ENCODE assay signal across 9 cellular contexts in the genomic region with DNA sequence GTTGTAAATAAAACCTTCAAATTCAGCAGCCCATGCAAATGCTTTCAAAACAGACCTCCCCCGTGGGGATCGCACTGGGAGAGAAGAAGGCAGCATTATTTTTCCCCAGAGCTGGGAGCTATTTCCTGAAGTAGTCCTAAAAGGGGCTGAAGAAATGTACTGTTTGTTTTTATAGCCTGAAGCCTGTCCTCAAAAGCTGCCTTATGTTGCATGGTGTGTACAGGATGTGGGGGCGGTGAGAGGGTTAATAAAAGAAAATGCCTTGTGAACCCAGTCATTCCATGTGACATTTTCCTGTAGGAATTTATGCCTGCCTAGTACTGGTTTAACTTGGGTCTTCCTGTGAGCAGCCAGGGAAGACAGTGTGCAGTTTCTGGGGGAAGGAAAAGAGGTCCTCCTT.
A peak's percentile ranks its signal among the peaks of the same experiment; 100 is the strongest.
DNase-seq lines count a peak whose midpoint lies in the region; ATAC-seq and TF ChIP-seq lines count a peak whose summit lies in the region.
"Had no signal": no experiment of that assay in that cellular context is flagged by ENCODE, and none has a peak within 500 bp of the region (broad histone marks: within the 10 kb centered on the region; RNA-seq: fewer than 3 reads in every experiment).

No MANE protein-coding gene starts in this region.

- no peak overlapping the region for H3K27ac Mint-ChIP-seq in activated T-helper 1 cell treated with anti-CD3 and anti-CD28 coated beads, Interleukin-12 subunit alpha, Interleukin-12 subunit beta, Interleukin-2, Interleukin-4 antibody, amounts not matched to agents 30 ng/mL and 10 ng/mL and 1 ng/mL, durations not matched to agents 14 hours and 24 hours and 36 hours
- H3K27ac Mint-ChIP-seq in H9 = no peak overlapping the region
- H3K27ac Mint-ChIP-seq: naive B cell had no signal

- no peak overlapping the region for H4K8ac ChIP-seq in H9 (replicated peaks; ENCODE audit: insufficient read length, low read depth, low read length)

- TF ChIP-seq POLR2A in uterus (IDR thresholded peaks at IDR 0.05) = no peak

- no peak overlapping the region for H2BK15ac ChIP-seq in H9 (ENCODE audit: low read depth, low read length)

- no peak overlapping the region for H3K56ac ChIP-seq in H9 (ENCODE audit: insufficient read length, low read depth, low read length)

- H3K27me3 ChIP-seq in Loucy (ENCODE audit: insufficient read depth, low read length, poor library complexity, severe bottlenecking) (no peaks in the 10 kb centered on the region), uterus (no peaks in the 10 kb centered on the region), H9 (ENCODE audit: insufficient read depth, low read length) (no peaks in the 10 kb centered on the region), psoas muscle (ENCODE audit: insufficient read depth in 3 of 3, low read length in 2 of 3) (no peaks in the 10 kb centered on the region)

- H3K18ac ChIP-seq in H9 (ENCODE audit: insufficient read length, low read depth, low read length) = no peak overlapping the region

- no peaks in the 10 kb centered on the region for H3K79me1 ChIP-seq in H9 (ENCODE audit: insufficient read depth, low read depth, low read length, poor library complexity, severe bottlenecking)

- DNase-seq in kidney tubule cell (ENCODE audit: low spot score) (peak; percentile 91), uterus (no peak), H9 (no peak), psoas muscle (no peak)
- DNase-seq in activated CD4-positive, alpha-beta T cell treated with anti-CD3 and anti-CD28 coated beads, Interleukin-2, amount 50 U/mL, for 1 hour = no peak
- no peak for DNase-seq in activated T-helper 1 cell treated with anti-CD3 and anti-CD28 coated beads, Interleukin-12 subunit alpha, Interleukin-12 subunit beta, Interleukin-2, Interleukin-4 antibody, amounts not matched to agents 30 ng/mL and 10 ng/mL and 1 ng/mL, durations not matched to agents 14 hours and 24 hours and 36 hours (ENCODE audit: low spot score)
- DNase-seq: naive B cell had no signal

- H3K9me3 Mint-ChIP-seq in activated T-helper 1 cell treated with anti-CD3 and anti-CD28 coated beads, Interleukin-12 subunit alpha, Interleukin-12 subunit beta, Interleukin-2, Interleukin-4 antibody, amounts not matched to agents 30 ng/mL and 10 ng/mL and 1 ng/mL, durations not matched to agents 14 hours and 24 hours and 36 hours = peaks cover 8% of the 10 kb centered on the region
- H3K9me3 Mint-ChIP-seq in H9 = peaks cover 3 to 4% of the 10 kb centered on the region in 2 experiments; a peak in 4 of 5 replicates

- no peak overlapping the region for H3K4me3 Mint-ChIP-seq in activated T-helper 1 cell treated with anti-CD3 and anti-CD28 coated beads, Interleukin-12 subunit alpha, Interleukin-12 subunit beta, Interleukin-2, Interleukin-4 antibody, amounts not matched to agents 30 ng/mL and 10 ng/mL and 1 ng/mL, durations not matched to agents 14 hours and 24 hours and 36 hours
- H3K4me3 Mint-ChIP-seq in H9 = no peak overlapping the region
- H3K4me3 Mint-ChIP-seq: naive B cell had no signal

- no peaks in the 10 kb centered on the region for H3K36me3 ChIP-seq in Loucy (ENCODE audit: insufficient read depth, low read length)
- no peaks in the 10 kb centered on the region for H3K36me3 ChIP-seq in uterus
- no peaks in the 10 kb centered on the region for H3K36me3 ChIP-seq in psoas muscle (ENCODE audit: insufficient read depth in 1 of 2, low read depth in 1 of 2)

- H3K4me1 Mint-ChIP-seq in activated T-helper 1 cell treated with anti-CD3 and anti-CD28 coated beads, Interleukin-12 subunit alpha, Interleukin-12 subunit beta, Interleukin-2, Interleukin-4 antibody, amounts not matched to agents 30 ng/mL and 10 ng/mL and 1 ng/mL, durations not matched to agents 14 hours and 24 hours and 36 hours (ENCODE audit: low read depth) = peaks cover 5% of the 10 kb centered on the region
- H3K4me1 Mint-ChIP-seq in H9 = peaks cover 4% of the 10 kb centered on the region in 2 experiments; a peak in 3 of 4 replicates
- H3K4me1 Mint-ChIP-seq: naive B cell had no signal

- ATAC-seq in psoas muscle = no peak

- H2BK120ac ChIP-seq in H9 (ENCODE audit: low read depth, low read length, poor library complexity, severe bottlenecking) = no peak overlapping the region

- H3K4me2 ChIP-seq in Loucy (ENCODE audit: low read depth, low read length, poor library complexity, severe bottlenecking) (peak overlapping the region; percentile 73), H9 (ENCODE audit: insufficient read depth, insufficient read length, low read length) (no peak overlapping the region)

- no peak overlapping the region for H2BK12ac ChIP-seq in H9 (ENCODE audit: insufficient read length, low read depth, low read length)

- peaks cover 5% of the 10 kb centered on the region; the same call in 1 of the 2 replicates for H3F3A ChIP-seq in Loucy (ENCODE audit: low read depth)

- H4K20me1 ChIP-seq in Loucy (ENCODE audit: insufficient read depth, low read length, poor library complexity, severe bottlenecking) = no peaks in the 10 kb centered on the region
- H4K20me1 ChIP-seq in H9 (ENCODE audit: control insufficient read depth, insufficient read depth, insufficient read length) = no peaks in the 10 kb centered on the region

- H3K36me3 Mint-ChIP-seq in activated T-helper 1 cell treated with anti-CD3 and anti-CD28 coated beads, Interleukin-12 subunit alpha, Interleukin-12 subunit beta, Interleukin-2, Interleukin-4 antibody, amounts not matched to agents 30 ng/mL and 10 ng/mL and 1 ng/mL, durations not matched to agents 14 hours and 24 hours and 36 hours (ENCODE audit: low read depth) = no peaks in the 10 kb centered on the region
- H3K36me3 Mint-ChIP-seq in H9 (ENCODE audit: insufficient read depth in 1 of 3, low read depth in 3 of 3) = peaks cover 47 to 78% (median 71%) of the 10 kb centered on the region in 3 experiments

- no peaks in the 10 kb centered on the region for H3K23me2 ChIP-seq in H9 (ENCODE audit: insufficient read length, low read depth, low read length, poor library complexity, severe bottlenecking)

- H2BK20ac ChIP-seq in H9 (ENCODE audit: low read depth, low read length, poor library complexity, severe bottlenecking) = no peak overlapping the region

- TF ChIP-seq CTCF in Loucy (conservative IDR thresholded peaks at IDR 0.05; ENCODE audit: low read length) (no peak), uterus (IDR thresholded peaks at IDR 0.05) (no peak), H9 (conservative IDR thresholded peaks at IDR 0.05) (no peak), psoas muscle (IDR thresholded peaks at IDR 0.05) (no peak)

- H3K14ac ChIP-seq in H9 (ENCODE audit: insufficient read depth, low read length) = no peak overlapping the region

- no peak overlapping the region for H4K91ac ChIP-seq in H9 (ENCODE audit: insufficient read length, low read depth, low read length)

- H3T11ph ChIP-seq in H9 (ENCODE audit: low read length) = no peak overlapping the region

- no peak overlapping the region for H3K4ac ChIP-seq in H9 (ENCODE audit: low read depth, low read length)

- peaks cover 8% of the 10 kb centered on the region for H3K27me3 Mint-ChIP-seq in activated T-helper 1 cell treated with anti-CD3 and anti-CD28 coated beads, Interleukin-12 subunit alpha, Interleukin-12 subunit beta, Interleukin-2, Interleukin-4 antibody, amounts not matched to agents 30 ng/mL and 10 ng/mL and 1 ng/mL, durations not matched to agents 14 hours and 24 hours and 36 hours (ENCODE audit: insufficient read depth)
- no peaks in the 10 kb centered on the region for H3K27me3 Mint-ChIP-seq in H9 (ENCODE audit: low read depth)

- H2BK5ac ChIP-seq in H9 (ENCODE audit: insufficient read length, low read length) = no peak overlapping the region

- no peaks in the 10 kb centered on the region for H3K9me2 ChIP-seq in Loucy (replicated peaks; ENCODE audit: low read depth, low read length)

- H3K9ac ChIP-seq in Loucy (ENCODE audit: low read depth, low read length, poor library complexity, severe bottlenecking) = peak overlapping the region; percentile 74
- H3K9ac ChIP-seq in H9 (ENCODE audit: extremely low read depth, insufficient read length, low read length) = no peak overlapping the region

- H2AFZ ChIP-seq in Loucy (ENCODE audit: low read length) (no peak overlapping the region), H9 (ENCODE audit: low read length) (no peak overlapping the region)

- H3K79me2 ChIP-seq in Loucy (ENCODE audit: insufficient read depth, low read length) (no peaks in the 10 kb centered on the region), H9 (ENCODE audit: insufficient read depth, low read length) (no peaks in the 10 kb centered on the region)

- no CpG with 5 or more reads among the region's 3 CpGs for WGBS in H9 (ENCODE audit: extremely low coverage, insufficient read length, low lambda C conversion rate)
- WGBS in psoas muscle, 3 donors = 49 to 55% (median 51%) methylated on average over 3 of the region's 3 CpGs

- H2AK5ac ChIP-seq in H9 (ENCODE audit: insufficient read length, low read length) = no peak overlapping the region

- intact Hi-C loops in uterus (cut with DNase I; ENCODE audit: low total_unique reads) (no loop called here), psoas muscle (cut with DNase I) (no loop called here)
- intact Hi-C loops in activated T-helper 1 cell treated with anti-CD3 and anti-CD28 coated beads, Interleukin-12 subunit alpha, Interleukin-12 subunit beta, Interleukin-2, Interleukin-4 antibody, amounts not matched to agents 30 ng/mL and 10 ng/mL and 1 ng/mL, durations not matched to agents 14 hours and 24 hours and 36 hours (cut with micrococcal nuclease) = loop anchor here (10.0 kb wide), 2 partner anchors 291 to 569 kb away; no protein-coding TSS in a partner anchor

- H3K27ac ChIP-seq in cingulate gyrus (ENCODE audit: low read depth, low read length) = peak overlapping the region; percentile 63
- peak overlapping the region; percentile 4 to 67 for H3K27ac ChIP-seq in uterus
- no peak overlapping the region for H3K27ac ChIP-seq in H9 (ENCODE audit: insufficient read length, low read depth, low read length)
- no peak overlapping the region for H3K27ac ChIP-seq in psoas muscle

- no peak overlapping the region for H3K23ac ChIP-seq in H9 (ENCODE audit: insufficient read length, low read depth, low read length)

- H3K4me1 ChIP-seq in Loucy (ENCODE audit: insufficient read depth, low read length, poor library complexity, severe bottlenecking) (peaks cover 69% of the 10 kb centered on the region), uterus (peaks cover 0 to 8% of the 10 kb centered on the region in 2 donors), H9 (ENCODE audit: insufficient read depth, low read length) (no peaks in the 10 kb centered on the region), psoas muscle (no peaks in the 10 kb centered on the region)

- H3K4me3 ChIP-seq in Loucy (ENCODE audit: low read length, poor library complexity, severe bottlenecking) = peak overlapping the region; percentile 55
- H3K4me3 ChIP-seq in uterus = no peak overlapping the region
- H3K4me3 ChIP-seq in psoas muscle = no peak overlapping the region

- H4K5ac ChIP-seq in H9 (ENCODE audit: insufficient read length, low read depth, low read length) = no peak overlapping the region

- H3K9me3 ChIP-seq in Loucy (ENCODE audit: insufficient read depth, low read depth, low read length) (peaks cover 6% of the 10 kb centered on the region), uterus (no peaks in the 10 kb centered on the region), H9 (ENCODE audit: control insufficient read depth, low read depth, low read length) (no peaks in the 10 kb centered on the region), psoas muscle (no peaks in the 10 kb centered on the region)

Comparison
In these comparisons a context has a peak if more than half of its experiments do, and no peak if none do; other contexts are left out.
1. H3K27ac ChIP-seq: peak in cingulate gyrus (single experiment) and uterus (2 of 2); none in H9 (single experiment) and psoas muscle (single experiment).